Comparison of ENCODE assay signal across 9 cellular contexts in genomic region chr5:138068742-138069375, GRCh38. TPM values are rescaled to one million over a fixed set of nuclear protein-coding genes. Genes with fewer than 3 reads are reported as not detected.
A peak's percentile ranks its signal among the peaks of the same experiment; 100 is the strongest.
DNase-seq lines count a peak whose midpoint lies in the region; ATAC-seq, FAIRE-seq and TF ChIP-seq lines count a peak whose summit lies in the region.
"Had no signal": no experiment of that assay in that cellular context is flagged by ENCODE, and none has a peak within 500 bp of the region (broad histone marks: within the 10 kb centered on the region; RNA-seq: fewer than 3 reads in every experiment).

No MANE protein-coding gene starts in this region.

- H3K9me3 ChIP-seq in OCI-LY7 (ENCODE audit: low read length), result no peaks in the 10 kb centered on the region

- H3K4me1 Mint-ChIP-seq in naive B cell, result peaks cover 4 to 6% (median 6%) of the 10 kb centered on the region in 3 donors

- CTCF ChIA-PET in OCI-LY7 (lab: Charles Lee; ENCODE audit: unreplicated experiment), result interaction anchor here (0.6 kb wide), 1 partner anchor 475 kb away, joined by 3 read pairs; no protein-coding TSS in a partner anchor

- no peak for FAIRE-seq in D721Med (lab: Jason Lieb, UNC)

- no peaks in the 10 kb centered on the region for H3K9me2 ChIP-seq in OCI-LY7 (ENCODE audit: insufficient read depth, low read length)

- POLR2A ChIA-PET in OCI-LY7 (lab: Charles Lee), result interaction anchor here (0.8 kb wide), 1 partner anchor 26 kb away, joined by 3 read pairs; no protein-coding TSS in a partner anchor

- H4K20me1 ChIP-seq in OCI-LY7 (ENCODE audit: insufficient read depth, low read length), result no peaks in the 10 kb centered on the region

- intact Hi-C loops in OCI-LY7 (cut with micrococcal nuclease; ENCODE audit: unreplicated experiment), result loop anchor here (1.0 to 5.0 kb wide), 3 partner anchors 33 to 442 kb away; no protein-coding TSS in a partner anchor

- H3K4me3 ChIP-seq in HL-60 (replicated peaks; ENCODE audit: insufficient read depth, low read length) (no peak overlapping the region), OCI-LY7 (ENCODE audit: low read depth, low read length, poor library complexity, severe bottlenecking) (no peak overlapping the region)

- H3K36me3 Mint-ChIP-seq in naive B cell, result no peaks in the 10 kb centered on the region
- H3K36me3 Mint-ChIP-seq: activated naive CD8-positive, alpha-beta T cell had no signal

- ATAC-seq in naive B cell (ENCODE audit: low read depth in 2 of 2), result peak; percentile 73 to 75
- ATAC-seq in HG02885 (IDR thresholded peaks at IDR 0.05; ENCODE audit: poor library complexity, unreplicated experiment), result no peak

- H3K36me3 ChIP-seq in OCI-LY7 (ENCODE audit: insufficient read depth, low read length), result no peaks in the 10 kb centered on the region

- peaks cover 0 to 10% (median 6%) of the 10 kb centered on the region in 3 donors for H3K27me3 Mint-ChIP-seq in naive B cell
- H3K27me3 Mint-ChIP-seq: activated naive CD8-positive, alpha-beta T cell had no signal

- no peaks in the 10 kb centered on the region for H3K79me2 ChIP-seq in OCI-LY7 (ENCODE audit: insufficient read depth, low read depth, low read length)

- H3K27me3 ChIP-seq in HL-60 (ENCODE audit: insufficient read depth, poor library complexity, severe bottlenecking), result no peaks in the 10 kb centered on the region

- H3K4me3 Mint-ChIP-seq in naive B cell, result no peak overlapping the region
- H3K4me3 Mint-ChIP-seq: activated naive CD8-positive, alpha-beta T cell had no signal

- no peak overlapping the region for H3K4me2 ChIP-seq in OCI-LY7 (ENCODE audit: low read length)

- DNase-seq in D721Med (ENCODE audit: insufficient read length, low spot score) (peak; percentile 62), HL-60 (ENCODE audit: low read depth in 1 of 2, low spot score in 1 of 2) (peak; percentile 20 to 53), OCI-LY7 (ENCODE audit: low spot score) (peak; percentile 66), epidermal melanocyte (ENCODE audit: insufficient read length, low spot score) (peak; percentile 85), naive B cell (peak; percentile 57)
- DNase-seq in activated CD8-positive, alpha-beta memory T cell treated with anti-CD3 and anti-CD28 coated beads, Interleukin-2, amount 50 U/mL, for 24 hours (ENCODE audit: extremely low read depth), result peak; percentile 37
- DNase-seq in stimulated activated CD8-positive, alpha-beta memory T cell treated with anti-CD3 and anti-CD28 coated beads, Interleukin-7, amount 100 ng/mL, for 48 hours (ENCODE audit: extremely low read depth in 1 of 2, low read depth in 1 of 2), result peak; percentile 31 to 48

- no peaks in the 10 kb centered on the region for H3K9me3 Mint-ChIP-seq in naive B cell

- no TSS peak for BruUV-seq in OCI-LY7 (replicated peaks; lab: Mats Ljungman, UMichigan)

- H3K27ac Mint-ChIP-seq in naive B cell, result no peak overlapping the region
- H3K27ac Mint-ChIP-seq: activated naive CD8-positive, alpha-beta T cell had no signal

- H3K27ac ChIP-seq in HL-60 (replicated peaks) (no peak overlapping the region), OCI-LY7 (ENCODE audit: low read depth, low read length, poor library complexity, severe bottlenecking) (no peak overlapping the region)

- H2AFZ ChIP-seq in OCI-LY7 (ENCODE audit: low read length), result no peak overlapping the region

- H3K4me1 ChIP-seq in OCI-LY7 (ENCODE audit: insufficient read depth, low read length, poor library complexity, severe bottlenecking), result no peaks in the 10 kb centered on the region

- TF ChIP-seq CTCF in D721Med (IDR thresholded peaks at IDR 0.05; ENCODE audit: insufficient read depth, missing control alignments), result peak; percentile 77
- TF ChIP-seq CTCF in HL-60 (IDR thresholded peaks at IDR 0.05; ENCODE audit: insufficient read depth, low read length), result peak; percentile 36
- TF ChIP-seq CTCF in OCI-LY7 (conservative IDR thresholded peaks at IDR 0.05; ENCODE audit: low read length), result peak; percentile 91

RNA-seq across cellular contexts. Expression of gene WNT8A, which starts 15.0 kb away (rescaled TPM):
- not detected in 2 replicates for total RNA-seq in OCI-LY7 (2014; rRNA removed; shearing (Covaris generic))
- not detected in 2 replicates for total RNA-seq in OCI-LY7 (2022)
- polyA plus RNA-seq in naive B cell (ENCODE audit: low read depth in 6 of 6), result not detected

RNA-seq across cellular contexts. Expression of gene FAM13B, which starts 36.0 kb away (rescaled TPM):
- 9.8 and 21.5 TPM in 2 replicates for total RNA-seq in OCI-LY7 (2014; rRNA removed; shearing (Covaris generic))
- 29.8 and 35.7 TPM in 2 replicates for total RNA-seq in OCI-LY7 (2022)
- 10 to 100 TPM; 34.6 to 50.7 (median 41.0) TPM for polyA plus RNA-seq in naive B cell (ENCODE audit: low read depth in 6 of 6)

Comparison
In these comparisons a context has a peak if more than half of its experiments do, and no peak if none do; other contexts are left out.
1. CTCF ChIP-seq: peak in every context shown above with its lines; median percentile 91 in OCI-LY7; 77 in D721Med; 36 in HL-60.